Comparison of ENCODE assay signal across 29 cellular contexts in genomic region chr2:48424866-48425265, GRCh38.
"Had no signal": no experiment of that assay in that cellular context is flagged by ENCODE, and none has a peak within 500 bp of the region (broad histone marks: within the 10 kb centered on the region; RNA-seq: fewer than 3 reads in every experiment).

No MANE protein-coding gene starts in this region.

- H3K9me3 Mint-ChIP-seq: activated naive CD4-positive, alpha-beta T cell treated with anti-CD3 and anti-CD28 coated beads, Interleukin-2, amount 50 U/mL, for 72 hours; activated naive CD8-positive, alpha-beta T cell treated with anti-CD3 and anti-CD28 coated beads, Interleukin-2, amount 50 U/mL, for 24 hours; activated T-cell treated with anti-CD3 and anti-CD28 coated beads, Interleukin-2, amount 50 U/mL, for 24 hours; WTC11 had no signal

- H3K4me3 Mint-ChIP-seq: activated CD8-positive, alpha-beta memory T cell treated with anti-CD3 and anti-CD28 coated beads, Interleukin-2, amount 10 ng/mL, durations not matched to agents 7 days and 5 days; activated naive CD8-positive, alpha-beta T cell treated with anti-CD3 and anti-CD28 coated beads, Interleukin-2, amount 50 U/mL, for 24 hours; activated T-cell treated with anti-CD3 and anti-CD28 coated beads, Interleukin-2, amount 50 U/mL, for 24 hours; WTC11 had no signal

- H3K27ac ChIP-seq: ascending aorta, body of pancreas, KMS-11, RWPE1, SJCRH30 had no signal

- H3K36me3 Mint-ChIP-seq: activated naive CD4-positive, alpha-beta T cell treated with anti-CD3 and anti-CD28 coated beads, Interleukin-2, amount 50 U/mL, for 72 hours; WTC11 had no signal

- DNase-seq: activated CD4-positive, alpha-beta T cell treated with anti-CD3 and anti-CD28 coated beads for 48 hours; activated CD4-positive, alpha-beta T cell treated with anti-CD3 and anti-CD28 coated beads, Interleukin-2, amount 50 U/mL, for 48 hours; activated CD4-positive, CD25-positive, alpha-beta regulatory T cell treated with anti-CD3 and anti-CD28 coated beads, Interleukin-2, amount 50 U/mL, for 72 hours; activated CD8-positive, alpha-beta memory T cell treated with anti-CD3 and anti-CD28 coated beads, Interleukin-2, amount 10 ng/mL, durations not matched to agents 7 days and 5 days; activated effector memory CD4-positive, alpha-beta T cell treated with anti-CD3 and anti-CD28 coated beads, Interleukin-2, amount 50 U/mL, for 16 hours; activated naive CD4-positive, alpha-beta T cell treated with Interleukin-2 at 50 U/mL for 16 hours; activated naive CD8-positive, alpha-beta T cell treated with anti-CD3 and anti-CD28 coated beads, Interleukin-2, amount 50 U/mL, for 24 hours; activated T-cell treated with anti-CD3 and anti-CD28 coated beads, Interleukin-2, amount 50 U/mL, for 24 hours; amniotic stem cell; body of pancreas; NCI-H1092; NCI-H1417; NCI-H1694 treated with DMSO at 0.1 percent for 48 hours; NCI-H2029 treated with DMSO at 0.1 percent for 48 hours; NCI-H345; NCI-H510A treated with DMSO at 0.1 percent for 48 hours; NCI-H69; NK-92 treated with Interleukin-12 subunit alpha and Interleukin-12 subunit beta, amount 100 ng/mL, for 24 hours; OCI-M1; Right ventricle myocardium superior; SJCRH30; SW 1271 had no signal

- H3K27ac Mint-ChIP-seq: activated CD8-positive, alpha-beta memory T cell treated with anti-CD3 and anti-CD28 coated beads, Interleukin-2, amount 10 ng/mL, durations not matched to agents 7 days and 5 days; activated naive CD4-positive, alpha-beta T cell treated with anti-CD3 and anti-CD28 coated beads, Interleukin-2, amount 50 U/mL, for 72 hours; activated naive CD8-positive, alpha-beta T cell treated with anti-CD3 and anti-CD28 coated beads, Interleukin-2, amount 50 U/mL, for 24 hours; activated T-cell treated with anti-CD3 and anti-CD28 coated beads, Interleukin-2, amount 50 U/mL, for 24 hours; WTC11 had no signal

- ATAC-seq: activated CD8-positive, alpha-beta memory T cell treated with anti-CD3 and anti-CD28 coated beads, Interleukin-2, amount 10 ng/mL, durations not matched to agents 7 days and 5 days; activated naive CD4-positive, alpha-beta T cell treated with anti-CD3 and anti-CD28 coated beads, Interleukin-2, amount 50 U/mL, for 72 hours; activated naive CD8-positive, alpha-beta T cell treated with anti-CD3 and anti-CD28 coated beads, Interleukin-2, amount 50 U/mL, for 24 hours; body of pancreas; Panc1; SK-N-SH treated with all-trans-retinoic acid at 6 μM for 48 hours; WTC11 had no signal
